Comparison of ENCODE assay signal across 18 cellular contexts in genomic region chr4:13635281-13635799, GRCh38. TPM values are rescaled to one million over a fixed set of nuclear protein-coding genes. Genes with fewer than 3 reads are reported as not detected.
A peak's percentile ranks its signal among the peaks of the same experiment; 100 is the strongest.
DNase-seq lines count a peak whose midpoint lies in the region; TF ChIP-seq lines count a peak whose summit lies in the region.
"Had no signal": no experiment of that assay in that cellular context is flagged by ENCODE, and none has a peak within 500 bp of the region (broad histone marks: within the 10 kb centered on the region; RNA-seq: fewer than 3 reads in every experiment).

No MANE protein-coding gene starts in this region.

- H3K4me3 ChIP-seq in adipocyte (ENCODE audit: low read length): no peak overlapping the region
- H3K4me3 ChIP-seq in fibroblast of pulmonary artery (replicated peaks; ENCODE audit: low read depth, low read length): no peak overlapping the region
- no peak overlapping the region for H3K4me3 ChIP-seq in HAP-1
- H3K4me3 ChIP-seq: PC-9, SJSA1 had no signal

- H3K36me3 ChIP-seq in adipocyte (ENCODE audit: control insufficient read depth, insufficient read depth, low read length, severe bottlenecking) (no peaks in the 10 kb centered on the region), HAP-1 (replicated peaks) (no peaks in the 10 kb centered on the region)
- H3K36me3 ChIP-seq: SJSA1 had no signal

- in situ Hi-C loops in HAP-1 (cut with MboI; ENCODE audit: low sequenced_read_pairs): no loop called here

- no peak overlapping the region for H3K9ac ChIP-seq in adipocyte (ENCODE audit: low read length)

- H3K4me1 ChIP-seq in adipocyte (ENCODE audit: control insufficient read depth, insufficient read depth, low read length) (peaks cover 29% of the 10 kb centered on the region), HAP-1 (no peaks in the 10 kb centered on the region; the same call in 1 of the 2 replicates)
- H3K4me1 ChIP-seq: Caco-2, SJSA1 had no signal

- DNase-seq in AG08395 (ENCODE audit: low spot score): peak; percentile 26
- DNase-seq in GM04503 (ENCODE audit: low read depth): peak; percentile 37
- peak; percentile 41 for DNase-seq in adipocyte (ENCODE audit: low read depth)
- peak; percentile 30 for DNase-seq in fibroblast of pulmonary artery (ENCODE audit: low read depth)
- DNase-seq in ureter (ENCODE audit: low spot score): no peak
- no peak for DNase-seq in cerebellum (ENCODE audit: low spot score)
- no peak for DNase-seq in HAP-1 (ENCODE audit: low spot score in 2 of 2)
- DNase-seq: Caco-2; CD4-positive, CD25-positive, alpha-beta regulatory T cell; DMS153; EL; HCEC 1CT; NCI-H1436; NCI-H2029; NCI-H2171; NCI-H748 treated with DMSO at 0.1 percent for 48 hours; PC-9 had no signal

- TF ChIP-seq CTCF in fibroblast of pulmonary artery (IDR thresholded peaks at IDR 0.05; ENCODE audit: low read length, missing control alignments): no peak

- no peaks in the 10 kb centered on the region for H3K27me3 ChIP-seq in adipocyte (replicated peaks; ENCODE audit: control insufficient read depth, insufficient read depth, low read length)
- H3K27me3 ChIP-seq in HAP-1 (ENCODE audit: low read depth): peaks cover 9% of the 10 kb centered on the region
- H3K27me3 ChIP-seq: SJSA1 had no signal

- H3K9me3 ChIP-seq in adipocyte (ENCODE audit: control insufficient read depth, low read length) (no peaks in the 10 kb centered on the region), HAP-1 (no peaks in the 10 kb centered on the region)
- H3K9me3 ChIP-seq: Caco-2, SJSA1 had no signal

RNA-seq across cellular contexts. Expression of gene BOD1L1, which starts 7.8 kb away (rescaled TPM):
- total RNA-seq in ureter: 46.3 TPM
- total RNA-seq in cerebellum: 53.1 TPM

Comparison
In these comparisons a context has a peak if more than half of its experiments do, and no peak if none do; other contexts are left out.
1. DNase-seq: peak in AG08395 (single experiment), GM04503 (single experiment), adipocyte (single experiment) and fibroblast of pulmonary artery (single experiment); none in ureter (single experiment), cerebellum (single experiment) and HAP-1 (0 of 2).